In the genomic region with DNA sequence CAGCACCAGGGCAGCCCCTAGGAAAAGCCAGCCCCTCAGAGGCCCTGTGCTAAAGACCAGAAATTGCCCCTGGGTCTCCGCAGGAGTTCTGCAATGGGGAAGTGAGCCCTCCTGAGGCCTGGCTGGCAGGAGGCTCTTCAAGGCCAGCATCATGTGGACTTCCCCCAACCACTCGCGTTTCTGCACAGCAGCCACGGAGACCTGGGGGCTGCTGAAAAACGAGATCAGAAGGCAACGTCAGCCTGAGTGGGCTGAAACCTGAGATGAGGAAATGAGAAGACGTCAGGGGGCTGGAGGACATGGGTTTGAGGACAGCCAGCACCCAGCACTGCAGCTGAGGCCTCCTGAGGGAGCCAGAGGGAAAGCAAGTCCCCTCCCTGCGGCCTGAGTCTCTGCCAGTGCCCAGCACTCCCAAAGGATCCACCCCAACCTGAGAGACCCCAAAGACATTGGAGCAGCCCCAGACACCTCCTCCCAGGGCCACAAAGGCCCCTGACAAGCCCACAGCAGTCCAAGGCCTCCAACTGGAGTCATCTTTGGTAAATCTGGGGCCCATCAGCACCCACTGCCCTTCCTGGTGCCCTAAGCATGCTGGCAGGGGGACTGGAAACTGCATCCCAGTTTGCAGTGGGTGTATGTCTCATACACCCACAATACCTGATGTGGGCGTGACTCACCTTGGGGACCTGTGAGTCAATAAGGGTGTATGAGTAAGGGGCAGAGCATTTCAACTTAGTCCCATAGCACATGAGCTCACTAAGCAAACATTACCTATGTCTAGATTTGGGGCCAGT, we compare ENCODE assay signal across 1 cellular context.
TF ChIP-seq lines count a peak whose summit lies in the region.

No MANE protein-coding gene starts in this region.

TF ChIP-seq in HepG2, 621 proteins besides CTCF, POLR2A, EP300 and RAD21 (continued from another document):
- TF ChIP-seq, protein P1, sequence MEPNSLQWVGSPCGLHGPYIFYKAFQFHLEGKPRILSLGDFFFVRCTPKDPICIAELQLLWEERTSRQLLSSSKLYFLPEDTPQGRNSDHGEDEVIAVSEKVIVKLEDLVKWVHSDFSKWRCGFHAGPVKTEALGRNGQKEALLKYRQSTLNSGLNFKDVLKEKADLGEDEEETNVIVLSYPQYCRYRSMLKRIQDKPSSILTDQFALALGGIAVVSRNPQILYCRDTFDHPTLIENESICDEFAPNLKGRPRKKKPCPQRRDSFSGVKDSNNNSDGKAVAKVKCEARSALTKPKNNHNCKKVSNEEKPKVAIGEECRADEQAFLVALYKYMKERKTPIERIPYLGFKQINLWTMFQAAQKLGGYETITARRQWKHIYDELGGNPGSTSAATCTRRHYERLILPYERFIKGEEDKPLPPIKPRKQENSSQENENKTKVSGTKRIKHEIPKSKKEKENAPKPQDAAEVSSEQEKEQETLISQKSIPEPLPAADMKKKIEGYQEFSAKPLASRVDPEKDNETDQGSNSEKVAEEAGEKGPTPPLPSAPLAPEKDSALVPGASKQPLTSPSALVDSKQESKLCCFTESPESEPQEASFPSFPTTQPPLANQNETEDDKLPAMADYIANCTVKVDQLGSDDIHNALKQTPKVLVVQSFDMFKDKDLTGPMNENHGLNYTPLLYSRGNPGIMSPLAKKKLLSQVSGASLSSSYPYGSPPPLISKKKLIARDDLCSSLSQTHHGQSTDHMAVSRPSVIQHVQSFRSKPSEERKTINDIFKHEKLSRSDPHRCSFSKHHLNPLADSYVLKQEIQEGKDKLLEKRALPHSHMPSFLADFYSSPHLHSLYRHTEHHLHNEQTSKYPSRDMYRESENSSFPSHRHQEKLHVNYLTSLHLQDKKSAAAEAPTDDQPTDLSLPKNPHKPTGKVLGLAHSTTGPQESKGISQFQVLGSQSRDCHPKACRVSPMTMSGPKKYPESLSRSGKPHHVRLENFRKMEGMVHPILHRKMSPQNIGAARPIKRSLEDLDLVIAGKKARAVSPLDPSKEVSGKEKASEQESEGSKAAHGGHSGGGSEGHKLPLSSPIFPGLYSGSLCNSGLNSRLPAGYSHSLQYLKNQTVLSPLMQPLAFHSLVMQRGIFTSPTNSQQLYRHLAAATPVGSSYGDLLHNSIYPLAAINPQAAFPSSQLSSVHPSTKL (CRISPR knock-in tag; IDR thresholded peaks at IDR 0.05) = 0 out of 2 replicates have a peak, but pooled peaks have one; percentile 18
TF ChIP-seq in HepG2: peak in this region for 25.
